ENCODE assay signal across 1 cellular context in genomic region chr1:240399381-240399780, GRCh38.
A peak's percentile ranks its signal among the peaks of the same experiment; 100 is the strongest.
TF ChIP-seq lines count a peak whose summit lies in the region.

No MANE protein-coding gene starts in this region.

TF ChIP-seq in K562, 482 proteins besides CTCF, POLR2A, EP300 and RAD21 (continued from another document):
- TF ChIP-seq TEAD4 (IDR thresholded peaks at IDR 0.05; ENCODE audit: low read length) (0 out of 2 replicates have a peak, but pooled peaks have one; percentile 21), TEAD4 (CRISPR knock-in tag; IDR thresholded peaks at IDR 0.05; ENCODE audit: borderline replicate concordance) (no peak), CBFA2T3 (IDR thresholded peaks at IDR 0.05) (peak; percentile 58), MAFG (tag; conservative IDR thresholded peaks at IDR 0.05) (peak; percentile 49)
